8 cellular contexts compared by ENCODE assay signal in genomic region chr3:8962226-8962861, GRCh38. TPM values are rescaled to one million over a fixed set of nuclear protein-coding genes. Genes with fewer than 3 reads are reported as not detected.
DNase-seq lines count a peak whose midpoint lies in the region; ATAC-seq and TF ChIP-seq lines count a peak whose summit lies in the region.

No MANE protein-coding gene starts in this region.

- TF ChIP-seq CTCF in GM12865 (IDR thresholded peaks at IDR 0.05; ENCODE audit: insufficient read depth, low read depth, low read length, missing control alignments), result no peak
- no peak for TF ChIP-seq CTCF in epithelial cell of esophagus (IDR thresholded peaks at IDR 0.05; ENCODE audit: insufficient read depth, low read depth, low read length, missing control alignments)
- TF ChIP-seq CTCF in psoas muscle (IDR thresholded peaks at IDR 0.05), result no peak

- H3K9me3 ChIP-seq in psoas muscle, result no peaks in the 10 kb centered on the region

- no peak overlapping the region for H3K27ac ChIP-seq in psoas muscle

- ATAC-seq in psoas muscle (no peak), HG02973 (IDR thresholded peaks at IDR 0.05; ENCODE audit: unreplicated experiment) (no peak)

- peaks cover 11% of the 10 kb centered on the region for H3K4me1 ChIP-seq in psoas muscle

- DNase-seq in GM12865 (ENCODE audit: low read depth), result no peak
- DNase-seq in OCI-M1 (lab: John Stamatoyannopoulos, UW), result peak; percentile 64
- no peak for DNase-seq in epithelial cell of esophagus (ENCODE audit: low read depth)
- no peak for DNase-seq in psoas muscle
- no peak for DNase-seq in anterior cingulate cortex (lab: John Stamatoyannopoulos, UW)
- DNase-seq in DMS153 treated with DMSO at 0.1 percent for 48 hours (lab: John Stamatoyannopoulos, UW; ENCODE audit: unreplicated experiment), result no peak
- no peak for DNase-seq in midbrain (lab: John Stamatoyannopoulos, UW)

- 28 to 32% (median 29%) methylated on average over 6 of the region's 6 CpGs for whole genome bisulfite sequencing in psoas muscle, 3 donors

- intact Hi-C loops in psoas muscle (cut with DNase I), result loop anchor here in 1 of 2 donors (10.0 kb wide), 1 partner anchor 298 kb away; no protein-coding TSS in a partner anchor

- peaks cover 0 to 12% of the 10 kb centered on the region in 2 donors for H3K36me3 ChIP-seq in psoas muscle (ENCODE audit: insufficient read depth in 1 of 2, low read depth in 1 of 2)

- H3K4me3 ChIP-seq in GM12865 (ENCODE audit: low read depth, low read length) (peak overlapping the region; percentile 93), epithelial cell of esophagus (ENCODE audit: low read length) (peak overlapping the region; percentile 77), psoas muscle (peak overlapping the region; percentile 81)

- H3K27me3 ChIP-seq in psoas muscle (ENCODE audit: insufficient read depth in 3 of 3, low read length in 2 of 3), result no peaks in the 10 kb centered on the region

RNA-seq across cellular contexts. Expression of gene RAD18, which starts 0.9 kb away (rescaled TPM):
- 1 to 10 TPM; 1.3 to 2.3 (median 2.2) TPM for total RNA-seq in psoas muscle
- polyA plus RNA-seq in psoas muscle, result 1 to 10 TPM in 2 of 3 donors, under 1 TPM in 1; 0.51 to 2.5 (median 1.2) TPM
